In the genomic region with DNA sequence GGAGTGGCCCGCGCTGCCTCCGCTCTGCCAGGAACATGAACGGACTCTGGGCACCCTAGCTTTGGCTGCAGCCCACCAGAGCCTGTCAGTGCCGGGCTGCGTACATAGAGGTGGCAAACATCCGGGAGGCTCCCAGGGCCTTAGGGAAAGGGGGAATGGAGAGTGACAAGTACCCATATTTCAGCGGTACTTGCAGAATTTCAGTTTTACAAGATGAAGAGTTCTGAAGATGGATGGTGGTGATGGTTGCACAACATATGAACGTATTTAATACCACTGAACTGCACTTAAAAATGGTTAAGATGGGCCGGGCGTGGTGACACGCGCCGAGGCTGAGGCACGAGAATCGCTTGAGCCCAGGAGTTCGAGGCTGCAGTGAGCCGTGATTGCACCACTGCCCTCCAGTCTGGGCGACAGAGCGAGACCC, we compare ENCODE assay signal across 8 cellular contexts. TPM values are rescaled to one million over a fixed set of nuclear protein-coding genes. Genes with fewer than 3 reads are reported as not detected.
A peak's percentile ranks its signal among the peaks of the same experiment; 100 is the strongest.
DNase-seq lines count a peak whose midpoint lies in the region; ATAC-seq, FAIRE-seq and TF ChIP-seq lines count a peak whose summit lies in the region.

No MANE protein-coding gene starts in this region.

- no peaks in the 10 kb centered on the region for H3K9me3 Mint-ChIP-seq in Caco-2 (ENCODE audit: unreplicated experiment)

- no peak for ATAC-seq in HG02981 (IDR thresholded peaks at IDR 0.05; ENCODE audit: unreplicated experiment)
- ATAC-seq in HG03280 (IDR thresholded peaks at IDR 0.05; ENCODE audit: unreplicated experiment): no peak
- no peak for ATAC-seq in GM21619 (IDR thresholded peaks at IDR 0.05; ENCODE audit: unreplicated experiment)

- no peak for TF ChIP-seq POLR2A in endothelial cell of umbilical vein (IDR thresholded peaks at IDR 0.05; ENCODE audit: low read depth, low read length)

- no peaks in the 10 kb centered on the region for H3K27me3 Mint-ChIP-seq in Caco-2 (ENCODE audit: insufficient read depth, unreplicated experiment)

- BruUV-seq in Caco-2 (replicated peaks; lab: Mats Ljungman, UMichigan) (no TSS peak), endothelial cell of umbilical vein (replicated peaks; lab: Mats Ljungman, UMichigan) (no TSS peak)

- H3K27me3 ChIP-seq in Caco-2 (replicated peaks; ENCODE audit: control insufficient read depth, insufficient read depth, low read length) (no peaks in the 10 kb centered on the region), OCI-LY3 (ENCODE audit: low read depth, low read length) (no peaks in the 10 kb centered on the region), endothelial cell of umbilical vein (ENCODE audit: control insufficient read depth in 2 of 2, insufficient read depth in 2 of 2, low read length in 2 of 2) (no peaks in the 10 kb centered on the region), osteoblast (ENCODE audit: insufficient read depth, low read length) (no peaks in the 10 kb centered on the region)

- peak overlapping the region; percentile 91 for H3K4me3 Mint-ChIP-seq in Caco-2 (ENCODE audit: unreplicated experiment)

- H4K20me1 ChIP-seq in OCI-LY3 (ENCODE audit: insufficient read depth, low read length) (peaks cover 51% of the 10 kb centered on the region), endothelial cell of umbilical vein (replicated peaks; ENCODE audit: control insufficient read depth, extremely low read depth, insufficient read depth, low read length) (no peaks in the 10 kb centered on the region), osteoblast (ENCODE audit: insufficient read depth, low read length) (peaks cover 22% of the 10 kb centered on the region)

- H3K9me1 ChIP-seq in endothelial cell of umbilical vein (replicated peaks; ENCODE audit: control insufficient read depth, extremely low read depth, insufficient read depth, low read length): no peaks in the 10 kb centered on the region

- peak; percentile 72 for FAIRE-seq in endothelial cell of umbilical vein (lab: Jason Lieb, UNC)

- intact Hi-C loops in Caco-2 (cut with micrococcal nuclease; ENCODE audit: unreplicated experiment): loop anchor here (2.0 kb wide), 1 partner anchor 50 kb away; no protein-coding TSS in a partner anchor
- intact Hi-C loops in endothelial cell of umbilical vein (cut with micrococcal nuclease): loop anchor here (1.0 to 2.0 kb wide), 2 partner anchors 50 to 375 kb away; no protein-coding TSS in a partner anchor

- H3K9me3 ChIP-seq in Caco-2 (no peaks in the 10 kb centered on the region), OCI-LY3 (ENCODE audit: insufficient read depth, low read length) (no peaks in the 10 kb centered on the region), endothelial cell of umbilical vein (replicated peaks; ENCODE audit: control insufficient read depth, insufficient read depth, low read length) (no peaks in the 10 kb centered on the region), osteoblast (ENCODE audit: low read depth, low read length) (no peaks in the 10 kb centered on the region)

- CTCF ChIA-PET in Caco-2 (lab: Charles Lee): interaction anchor here (1.3 kb wide), 1 partner anchor 21 kb away, joined by 7 read pairs; a partner anchor contains a TSS
- CTCF ChIA-PET in endothelial cell of umbilical vein (lab: Charles Lee): interaction anchor here (0.7 to 5.1 kb wide), 9 partner anchors 8 to 562 kb away, joined by 3 to 20 read pairs (median 5); a partner anchor contains a TSS

- peak overlapping the region; percentile 80 for H3K4me3 ChIP-seq in Caco-2 (ENCODE audit: low read depth, low read length)
- H3K4me3 ChIP-seq in OCI-LY3 (ENCODE audit: low read length): peak overlapping the region; percentile 100
- H3K4me3 ChIP-seq in endothelial cell of umbilical vein (replicated peaks in 1 of 3; ENCODE audit: insufficient read depth in 1 of 3, low read depth in 1 of 3, low read length in 3 of 3): peak overlapping the region; percentile 76 to 90 (median 80)
- peak overlapping the region; percentile 98 for H3K4me3 ChIP-seq in osteoblast (ENCODE audit: insufficient read depth, low read length)

- H2AFZ ChIP-seq in OCI-LY3 (ENCODE audit: low read depth, low read length) (no peak overlapping the region), endothelial cell of umbilical vein (ENCODE audit: low read depth, low read length) (peak overlapping the region; percentile 62), osteoblast (ENCODE audit: low read length) (peak overlapping the region; percentile 76)

- peaks cover 64% of the 10 kb centered on the region for H3K36me3 Mint-ChIP-seq in Caco-2 (ENCODE audit: insufficient read depth, unreplicated experiment)

- dilution Hi-C loops in endothelial cell of umbilical vein (cut with MboI; ENCODE audit: extremely low pct_ligation_motif_present, low sequenced_read_pairs): no loop called here

- peaks cover 28% of the 10 kb centered on the region for H3K4me1 Mint-ChIP-seq in Caco-2 (ENCODE audit: low read depth, unreplicated experiment)

- TF ChIP-seq CTCF in Caco-2 (IDR thresholded peaks at IDR 0.05; ENCODE audit: insufficient read depth in 1 of 2, low read depth in 1 of 2, low read length in 1 of 2, severe bottlenecking in 1 of 2, unreplicated experiment in 1 of 2): no peak
- no peak for TF ChIP-seq CTCF in OCI-LY3 (IDR thresholded peaks at IDR 0.05; ENCODE audit: low read depth, low read length)
- no peak for TF ChIP-seq CTCF in endothelial cell of umbilical vein (IDR thresholded peaks at IDR 0.05; ENCODE audit: extremely low read depth in 1 of 2, insufficient read depth in 1 of 2, low read depth in 1 of 2, low read length in 2 of 2)
- no peak for TF ChIP-seq CTCF in osteoblast (IDR thresholded peaks at IDR 0.05; ENCODE audit: extremely low read depth, low read depth, low read length)

- POLR2A ChIA-PET in Caco-2 (lab: Charles Lee) (interaction anchor here (0.5 to 2.1 kb wide), 4 partner anchors 8 to 330 kb away, joined by 3 to 19 read pairs (median 5); a partner anchor contains a TSS), endothelial cell of umbilical vein (lab: Charles Lee) (interaction anchor here (0.7 to 1.1 kb wide), 5 partner anchors 21 to 371 kb away, joined by 3 to 7 read pairs (median 3); a partner anchor contains a TSS)

- H3K9ac ChIP-seq in OCI-LY3 (ENCODE audit: low read length): peak overlapping the region; percentile 99
- H3K9ac ChIP-seq in endothelial cell of umbilical vein (replicated peaks; ENCODE audit: extremely low read depth, insufficient read depth, low read length): peak overlapping the region; percentile 94

- H3K4me1 ChIP-seq in Caco-2 (peaks cover 12% of the 10 kb centered on the region), OCI-LY3 (ENCODE audit: low read length) (peaks cover 46% of the 10 kb centered on the region), endothelial cell of umbilical vein (ENCODE audit: control insufficient read depth, extremely low read depth, insufficient read depth, low read length) (peaks cover 17% of the 10 kb centered on the region), osteoblast (ENCODE audit: insufficient read depth, low read length) (peaks cover 35% of the 10 kb centered on the region)

- H3K36me3 ChIP-seq in Caco-2 (ENCODE audit: control insufficient read depth, insufficient read depth, low read length) (no peaks in the 10 kb centered on the region), OCI-LY3 (replicated peaks; ENCODE audit: low read depth, low read length) (peaks cover 30% of the 10 kb centered on the region), endothelial cell of umbilical vein (ENCODE audit: control insufficient read depth in 2 of 2, extremely low read depth in 1 of 2, insufficient read depth in 2 of 2, low read length in 2 of 2) (no peaks in the 10 kb centered on the region), osteoblast (ENCODE audit: insufficient read depth, low read length) (peaks cover 7% of the 10 kb centered on the region)

- no peak for DNase-seq in Caco-2
- DNase-seq in endothelial cell of umbilical vein (ENCODE audit: low read depth, low spot score): no peak
- no peak for DNase-seq in osteoblast (ENCODE audit: insufficient read length, low spot score, missing footprints)
- DNase-seq in HCEC 1CT: no peak

- H3K4me2 ChIP-seq in OCI-LY3 (ENCODE audit: low read length): peak overlapping the region; percentile 97
- H3K4me2 ChIP-seq in endothelial cell of umbilical vein (ENCODE audit: insufficient read depth, low read length): peak overlapping the region; percentile 95
- peak overlapping the region; percentile 94 for H3K4me2 ChIP-seq in osteoblast (ENCODE audit: insufficient read depth, low read length)

- H3K27ac Mint-ChIP-seq in Caco-2 (ENCODE audit: unreplicated experiment): peak overlapping the region; percentile 100

- H3K27ac ChIP-seq in OCI-LY3 (ENCODE audit: low read length): peak overlapping the region; percentile 92
- H3K27ac ChIP-seq in endothelial cell of umbilical vein (ENCODE audit: insufficient read depth, low read depth, low read length): peak overlapping the region; percentile 23
- peak overlapping the region; percentile 95 for H3K27ac ChIP-seq in osteoblast (ENCODE audit: low read depth, low read length)

- H3K79me2 ChIP-seq in OCI-LY3 (ENCODE audit: low read length): peaks cover 69% of the 10 kb centered on the region
- peaks cover 48% of the 10 kb centered on the region for H3K79me2 ChIP-seq in endothelial cell of umbilical vein (ENCODE audit: control insufficient read depth, insufficient read depth, low read length)
- peaks cover 47% of the 10 kb centered on the region for H3K79me2 ChIP-seq in osteoblast (ENCODE audit: insufficient read depth, low read length)

RNA-seq across cellular contexts. Expression of a gene that starts 0.9 kb away (rescaled TPM):
- total RNA-seq in Caco-2 (2022) (416 and 470 TPM in 2 replicates), endothelial cell of umbilical vein (74.9 and 83.2 TPM in 2 replicates), osteoblast (261 and 268 TPM in 2 replicates)
- 25.4 and 25.6 TPM in 2 replicates for polyA plus RNA-seq in endothelial cell of umbilical vein
- 45.2 and 59.9 TPM in 2 replicates for polyA plus RNA-seq in endothelial cell of umbilical vein (2011; cell fraction: cytosol; rRNA removed)
- 35.9 and 41.3 TPM in 2 replicates for polyA plus RNA-seq in endothelial cell of umbilical vein (2011; cell fraction: nucleus; rRNA removed)
- 74.7 and 90.0 TPM in 2 replicates for polyA plus RNA-seq in endothelial cell of umbilical vein (2012)
- polyA minus RNA-seq in endothelial cell of umbilical vein: 46.0 and 70.0 TPM in 2 replicates
- 158 TPM for polyA minus RNA-seq in endothelial cell of umbilical vein (2011; cell fraction: cytosol; rRNA and poly(A)+ RNA removed)
- 21.7 and 28.2 TPM in 2 replicates for polyA minus RNA-seq in endothelial cell of umbilical vein (2011; cell fraction: nucleus; rRNA and poly(A)+ RNA removed)

RNA-seq across cellular contexts. Expression of a gene that starts 20.6 kb away (rescaled TPM):
- total RNA-seq in Caco-2 (2022) (113 and 125 TPM in 2 replicates), endothelial cell of umbilical vein (106 and 112 TPM in 2 replicates), osteoblast (122 and 133 TPM in 2 replicates)
- 21.5 and 25.3 TPM in 2 replicates for polyA plus RNA-seq in endothelial cell of umbilical vein
- polyA plus RNA-seq in endothelial cell of umbilical vein (2011; cell fraction: cytosol; rRNA removed): 25.1 and 25.4 TPM in 2 replicates
- 14.8 and 18.4 TPM in 2 replicates for polyA plus RNA-seq in endothelial cell of umbilical vein (2011; cell fraction: nucleus; rRNA removed)
- 58.9 and 74.1 TPM in 2 replicates for polyA plus RNA-seq in endothelial cell of umbilical vein (2012)
- polyA minus RNA-seq in endothelial cell of umbilical vein: 48.8 and 54.1 TPM in 2 replicates
- 31.7 TPM for polyA minus RNA-seq in endothelial cell of umbilical vein (2011; cell fraction: cytosol; rRNA and poly(A)+ RNA removed)
- 19.5 and 28.8 TPM in 2 replicates for polyA minus RNA-seq in endothelial cell of umbilical vein (2011; cell fraction: nucleus; rRNA and poly(A)+ RNA removed)

RNA-seq across cellular contexts. Expression of a gene that starts 51.6 kb away (rescaled TPM):
- total RNA-seq in Caco-2 (2022) (71.5 and 79.7 TPM in 2 replicates), endothelial cell of umbilical vein (42.4 and 42.6 TPM in 2 replicates), osteoblast (17.4 and 17.7 TPM in 2 replicates)
- polyA plus RNA-seq in endothelial cell of umbilical vein: 28.7 and 29.1 TPM in 2 replicates
- polyA plus RNA-seq in endothelial cell of umbilical vein (2011; cell fraction: cytosol; rRNA removed): 32.3 and 37.6 TPM in 2 replicates
- 11.4 and 12.5 TPM in 2 replicates for polyA plus RNA-seq in endothelial cell of umbilical vein (2011; cell fraction: nucleus; rRNA removed)
- polyA plus RNA-seq in endothelial cell of umbilical vein (2012): 55.5 and 79.1 TPM in 2 replicates
- polyA minus RNA-seq in endothelial cell of umbilical vein: 3.6 and 6.5 TPM in 2 replicates
- 26.0 TPM for polyA minus RNA-seq in endothelial cell of umbilical vein (2011; cell fraction: cytosol; rRNA and poly(A)+ RNA removed)
- polyA minus RNA-seq in endothelial cell of umbilical vein (2011; cell fraction: nucleus; rRNA and poly(A)+ RNA removed): 2.5 and 5.1 TPM in 2 replicates

Comparison
In these comparisons a context has a peak if more than half of its experiments do, and no peak if none do; other contexts are left out.
1. H3K27ac ChIP-seq: peak in every context shown above with its lines; median percentile 95 in osteoblast; 92 in OCI-LY3; 23 in endothelial cell of umbilical vein.